ENCODE assay signal across 5 cellular contexts in the genomic region with DNA sequence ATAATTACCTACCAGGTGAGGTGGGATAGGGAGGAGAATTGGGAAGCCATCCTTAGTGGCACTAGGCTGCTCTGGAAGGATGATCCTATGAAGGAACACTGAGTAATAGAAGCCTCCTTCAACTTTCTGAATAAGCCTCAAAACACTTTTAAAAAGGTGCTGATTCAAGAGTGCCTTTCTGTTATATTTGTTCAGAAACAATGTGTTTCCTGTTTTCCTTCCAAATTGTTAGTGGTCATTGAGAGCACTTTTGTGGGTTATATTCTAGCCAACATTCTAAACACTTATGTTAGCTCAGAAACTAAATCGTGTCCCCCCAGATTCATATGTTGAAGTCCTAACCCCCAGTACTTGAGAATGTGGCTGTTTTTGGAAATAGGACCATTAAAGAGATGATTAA.
"Had no signal": no experiment of that assay in that cellular context is flagged by ENCODE, and none has a peak within 500 bp of the region (broad histone marks: within the 10 kb centered on the region; RNA-seq: fewer than 3 reads in every experiment).

No MANE protein-coding gene starts in this region.

- DNase-seq: GM23248, GOT3, H9, HCEC 1CT, IMR-90 had no signal

- H3K9me3 Mint-ChIP-seq: H9 had no signal

- H3K4me3 Mint-ChIP-seq: H9 had no signal

- H3K27ac Mint-ChIP-seq: H9 had no signal
